Comparison of ENCODE assay signal across 8 cellular contexts in genomic region chrX:47093248-47093647, GRCh38. TPM values are rescaled to one million over a fixed set of nuclear protein-coding genes. Genes with fewer than 3 reads are reported as not detected.
DNase-seq lines count a peak whose midpoint lies in the region; ATAC-seq and TF ChIP-seq lines count a peak whose summit lies in the region.

No MANE protein-coding gene starts in this region.

- ATAC-seq in GM19324 (IDR thresholded peaks at IDR 0.05; ENCODE audit: low FRiP score, unreplicated experiment) = no peak

- H3K4me3 ChIP-seq in GM12865 (ENCODE audit: low read depth, low read length) (no peak overlapping the region), epithelial cell of proximal tubule (ENCODE audit: low read depth, low read length) (no peak overlapping the region)

- DNase-seq in AG08395 (ENCODE audit: low spot score) (peak; percentile 24), GM12865 (ENCODE audit: low read depth) (peak; percentile 61), NOMO-1 treated with dmso at 0.1 percent for 144 hours (lab: John Stamatoyannopoulos, UW; ENCODE audit: unreplicated experiment) (peak; percentile 2), epithelial cell of proximal tubule (ENCODE audit: low read depth) (no peak), smooth muscle cell of the brain vasculature (ENCODE audit: low read depth, low spot score) (peak; percentile 10), islet precursor cell (no peak)
- no peak for DNase-seq in activated CD8-positive, alpha-beta memory T cell treated with anti-CD3 and anti-CD28 coated beads, Interleukin-2, amount 50 U/mL, for 48 hours

- peak; percentile 18 for TF ChIP-seq CTCF in GM12865 (IDR thresholded peaks at IDR 0.05; ENCODE audit: insufficient read depth, low read depth, low read length, missing control alignments)
- TF ChIP-seq CTCF in epithelial cell of proximal tubule (conservative IDR thresholded peaks at IDR 0.05; ENCODE audit: low read depth, low read length) = peak; percentile 50

RNA-seq across cellular contexts. Expression of gene RGN, which starts 15.0 kb away (rescaled TPM):
- total RNA-seq in epithelial cell of proximal tubule = 0.80 and 2.9 TPM in 2 replicates

RNA-seq across cellular contexts. Expression of gene NDUFB11, which starts 51.3 kb away (rescaled TPM):
- total RNA-seq in epithelial cell of proximal tubule = 83.4 and 90.5 TPM in 2 replicates

RNA-seq across cellular contexts. Expression of gene RBM10, which starts 51.8 kb away (rescaled TPM):
- 41.2 and 57.0 TPM in 2 replicates for total RNA-seq in epithelial cell of proximal tubule

Comparison
In these comparisons a context has a peak if more than half of its experiments do, and no peak if none do; other contexts are left out.
1. DNase-seq: peak in AG08395 (single experiment), GM12865 (single experiment), NOMO-1 treated with dmso at 0.1 percent for 144 hours (single experiment) and smooth muscle cell of the brain vasculature (single experiment); none in epithelial cell of proximal tubule (single experiment), islet precursor cell (single experiment) and activated CD8-positive, alpha-beta memory T cell treated with anti-CD3 and anti-CD28 coated beads, Interleukin-2, amount 50 U/mL, for 48 hours (single experiment).